8 cellular contexts compared by ENCODE assay signal in the genomic region with DNA sequence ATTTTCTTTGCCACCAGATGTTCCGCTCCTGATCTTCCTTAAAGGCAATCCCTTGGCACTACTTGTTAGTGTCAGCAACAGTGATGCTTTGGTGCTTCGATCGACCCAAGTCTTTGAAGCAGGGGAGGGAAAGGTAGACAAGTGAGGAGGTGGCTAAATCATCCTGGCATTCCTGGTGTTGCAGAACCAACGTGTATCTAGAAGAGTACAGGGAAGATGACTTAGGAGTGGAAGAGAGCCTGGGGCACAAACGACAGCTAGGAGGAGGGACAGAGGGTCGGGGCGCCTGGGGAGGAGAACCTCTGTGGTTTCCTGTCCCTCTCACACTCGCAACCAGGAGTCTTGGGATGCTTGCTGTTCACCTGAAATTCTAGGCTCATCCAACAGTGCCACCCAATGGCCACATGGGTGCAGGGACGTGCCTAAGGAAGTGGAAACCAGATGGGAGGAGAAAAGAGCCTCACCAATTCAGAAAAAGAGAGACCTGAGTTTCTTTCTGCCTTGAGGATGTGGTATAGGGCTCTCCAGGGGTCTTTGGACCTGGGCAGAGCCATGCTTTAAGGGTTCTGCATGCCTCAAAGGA. TPM values are rescaled to one million over a fixed set of nuclear protein-coding genes. Genes with fewer than 3 reads are reported as not detected.
A peak's percentile ranks its signal among the peaks of the same experiment; 100 is the strongest.
DNase-seq lines count a peak whose midpoint lies in the region; ATAC-seq and TF ChIP-seq lines count a peak whose summit lies in the region.

No MANE protein-coding gene starts in this region.

- H3F3A ChIP-seq in OCI-LY1 (ENCODE audit: insufficient read depth, low read length), result no peaks in the 10 kb centered on the region

- H3K27me3 ChIP-seq in KMS-11 (ENCODE audit: insufficient read depth, low read depth) (no peaks in the 10 kb centered on the region), OCI-LY1 (ENCODE audit: insufficient read depth, low read length) (no peaks in the 10 kb centered on the region; the same call in 1 of the 2 replicates)

- peaks cover 4% of the 10 kb centered on the region for H3K4me1 Mint-ChIP-seq in progenitor cell of endocrine pancreas (ENCODE audit: low read depth)

- no peaks in the 10 kb centered on the region for H3K9me3 Mint-ChIP-seq in progenitor cell of endocrine pancreas (ENCODE audit: low read depth)

- no peaks in the 10 kb centered on the region for H3K9me3 ChIP-seq in OCI-LY1 (ENCODE audit: low read length)

- peak; percentile 53; the same call in 1 of the 2 replicates for TF ChIP-seq CTCF in KMS-11 (conservative IDR thresholded peaks at IDR 0.05; ENCODE audit: low read depth, low read length)
- peak; percentile 71 for TF ChIP-seq CTCF in OCI-LY1 (IDR thresholded peaks at IDR 0.05; ENCODE audit: low read length)
- TF ChIP-seq CTCF in progenitor cell of endocrine pancreas (IDR thresholded peaks at IDR 0.05; ENCODE audit: unreplicated experiment), result peak; percentile 80

- peaks cover 36% of the 10 kb centered on the region for H3K4me1 ChIP-seq in KMS-11 (ENCODE audit: low read depth, poor library complexity, severe bottlenecking)
- H3K4me1 ChIP-seq in OCI-LY1 (ENCODE audit: insufficient read depth, low read length, severe bottlenecking), result peaks cover 23% of the 10 kb centered on the region

- H3K4me2 ChIP-seq in KMS-11, result peak overlapping the region; percentile 10; the same call in 1 of the 2 replicates
- H3K4me2 ChIP-seq in OCI-LY1 (ENCODE audit: low read length), result no peak overlapping the region

- peaks cover 84% of the 10 kb centered on the region for H3K27me3 Mint-ChIP-seq in progenitor cell of endocrine pancreas

- H3K36me3 ChIP-seq in KMS-11 (ENCODE audit: insufficient read depth), result no peaks in the 10 kb centered on the region
- H3K36me3 ChIP-seq in OCI-LY1 (ENCODE audit: insufficient read depth, low read length), result no peaks in the 10 kb centered on the region

- H3K27ac ChIP-seq in KMS-11, result no peak overlapping the region; the same call in 1 of the 2 replicates
- no peak overlapping the region for H3K27ac ChIP-seq in OCI-LY1 (ENCODE audit: low read depth, low read length, poor library complexity, severe bottlenecking)

- H3K4me3 Mint-ChIP-seq in progenitor cell of endocrine pancreas (ENCODE audit: low read depth), result no peak overlapping the region

- ATAC-seq in Right ventricle myocardium superior (ENCODE audit: poor library complexity), result peak; percentile 79

- no peak overlapping the region for H3K4me3 ChIP-seq in KMS-11 (IDR thresholded peaks at IDR 0.05; ENCODE audit: insufficient read depth, low read depth, low read length)
- no peak overlapping the region for H3K4me3 ChIP-seq in OCI-LY1 (ENCODE audit: low read depth, low read length, poor library complexity, severe bottlenecking)

- no peak overlapping the region for H3K9ac ChIP-seq in KMS-11
- H3K9ac ChIP-seq in OCI-LY1 (ENCODE audit: low read length), result no peak overlapping the region

- H4K20me1 ChIP-seq in KMS-11 (ENCODE audit: insufficient read depth) (no peaks in the 10 kb centered on the region), OCI-LY1 (ENCODE audit: insufficient read depth, low read length) (no peaks in the 10 kb centered on the region)

- peak; percentile 95 for DNase-seq in DMS53 (lab: John Stamatoyannopoulos, UW)
- peak; percentile 55 for DNase-seq in activated naive CD4-positive, alpha-beta T cell treated with anti-CD3 and anti-CD28 coated beads, Interleukin-2, amount 50 U/mL, for 16 hours
- DNase-seq in Right ventricle myocardium superior, result peak; percentile 67
- peak; percentile 38 for DNase-seq in progenitor cell of endocrine pancreas (ENCODE audit: low spot score, unreplicated experiment)
- no peak for DNase-seq in activated CD4-positive, CD25-positive, alpha-beta regulatory T cell (lab: John Stamatoyannopoulos, UW)
- DNase-seq in OCI-M2 (lab: John Stamatoyannopoulos, UW; ENCODE audit: unreplicated experiment), result no peak

- no peak overlapping the region for H3K27ac Mint-ChIP-seq in progenitor cell of endocrine pancreas

- H3K79me2 ChIP-seq in KMS-11 (ENCODE audit: insufficient read depth, low read depth) (no peaks in the 10 kb centered on the region), OCI-LY1 (ENCODE audit: insufficient read depth, low read length) (no peaks in the 10 kb centered on the region)

- H3K9me2 ChIP-seq in OCI-LY1 (ENCODE audit: low read depth, low read length), result no peaks in the 10 kb centered on the region

- H3K36me3 Mint-ChIP-seq in progenitor cell of endocrine pancreas (ENCODE audit: insufficient read depth), result no peaks in the 10 kb centered on the region

- peak overlapping the region; percentile 42; the same call in 1 of the 2 replicates for H2AFZ ChIP-seq in KMS-11 (ENCODE audit: low read depth)
- no peak overlapping the region for H2AFZ ChIP-seq in OCI-LY1 (ENCODE audit: low read length)

- intact Hi-C loops in Right ventricle myocardium superior (cut with DNase I), result loop anchor here (2.0 to 5.0 kb wide), 2 partner anchors 61 to 93 kb away; no protein-coding TSS in a partner anchor

RNA-seq across cellular contexts. Expression of gene KCNA2, which starts 9.5 kb away (rescaled TPM):
- total RNA-seq in Right ventricle myocardium superior (0.70 TPM), progenitor cell of endocrine pancreas (0.05 TPM in 1 of 2 replicates, not detected in the other)

RNA-seq across cellular contexts. Expression of gene KCNA3, which starts 59.1 kb away (rescaled TPM):
- total RNA-seq in Right ventricle myocardium superior (0.24 TPM), progenitor cell of endocrine pancreas (0.72 and 0.75 TPM in 2 replicates)

Comparison
In these comparisons a context has a peak if more than half of its experiments do, and no peak if none do; other contexts are left out.
1. DNase-seq: peak in DMS53 (single experiment), activated naive CD4-positive, alpha-beta T cell treated with anti-CD3 and anti-CD28 coated beads, Interleukin-2, amount 50 U/mL, for 16 hours (single experiment), Right ventricle myocardium superior (single experiment) and progenitor cell of endocrine pancreas (single experiment); none in activated CD4-positive, CD25-positive, alpha-beta regulatory T cell (0 of 4) and OCI-M2 (single experiment).
2. Peak in every context shown above with its lines, with median percentiles within 50 percentile points of each other: CTCF ChIP-seq.